Comparison of ENCODE assay signal across 2 cellular contexts in genomic region chr6:111592726-111593515, GRCh38.
TF ChIP-seq lines count a peak whose summit lies in the region.

No MANE protein-coding gene starts in this region.

TF ChIP-seq in SK-N-SH, 30 proteins besides CTCF, POLR2A, EP300 and RAD21 (continued from another document):
- TF ChIP-seq USF1 (IDR thresholded peaks at IDR 0.05; ENCODE audit: borderline replicate concordance, low read depth), result no peak
- no peak for TF ChIP-seq RXRA (IDR thresholded peaks at IDR 0.05; ENCODE audit: borderline replicate concordance, low read depth)
- no peak for TF ChIP-seq GABPA (IDR thresholded peaks at IDR 0.05; ENCODE audit: low read depth)
- TF ChIP-seq REST (IDR thresholded peaks at IDR 0.05; ENCODE audit: low read depth, low read length), result no peak
- no peak for TF ChIP-seq MEF2A (IDR thresholded peaks at IDR 0.05; ENCODE audit: borderline replicate concordance, low read depth)
- TF ChIP-seq FOXM1 (IDR thresholded peaks at IDR 0.05; ENCODE audit: low read depth), result no peak
- TF ChIP-seq GATA2 (CRISPR knock-in tag; IDR thresholded peaks at IDR 0.05), result no peak
- TF ChIP-seq SMC3 (IDR thresholded peaks at IDR 0.05; ENCODE audit: low read depth, low read length), result no peak
- no peak for TF ChIP-seq EZH2phosphoT487 (IDR thresholded peaks at IDR 0.05; ENCODE audit: borderline replicate concordance, low read depth)
- no peak for TF ChIP-seq FOXJ3 (CRISPR knock-in tag; IDR thresholded peaks at IDR 0.05)
- TF ChIP-seq RCOR1 (IDR thresholded peaks at IDR 0.05; ENCODE audit: low read length), result no peak
- no peak for TF ChIP-seq FOSL2 (IDR thresholded peaks at IDR 0.05; ENCODE audit: borderline replicate concordance, low read depth)
- no peak for TF ChIP-seq MXI1 (IDR thresholded peaks at IDR 0.05; ENCODE audit: low read depth, low read length)
- TF ChIP-seq RFX5 (IDR thresholded peaks at IDR 0.05; ENCODE audit: low read length), result no peak
- TF ChIP-seq TAF1 (IDR thresholded peaks at IDR 0.05; ENCODE audit: borderline replicate concordance, low read depth, low read length), result no peak
- no peak for TF ChIP-seq TCF12 (IDR thresholded peaks at IDR 0.05)
- TF ChIP-seq TEAD4 (IDR thresholded peaks at IDR 0.05; ENCODE audit: borderline replicate concordance, insufficient read depth), result no peak
- no peak for TF ChIP-seq ELF1 (IDR thresholded peaks at IDR 0.05)

TF ChIP-seq in SK-N-SH treated with all-trans-retinoic acid at 6 μM for 48 hours, 23 proteins besides CTCF, POLR2A, EP300 and RAD21 (continued from another document):
- TF ChIP-seq TSHZ2 (CRISPR knock-in tag; IDR thresholded peaks at IDR 0.05) (no peak), TOX (CRISPR knock-in tag; IDR thresholded peaks at IDR 0.05; ENCODE audit: borderline replicate concordance) (no peak), POU6F1 (CRISPR knock-in tag; IDR thresholded peaks at IDR 0.05; ENCODE audit: borderline replicate concordance, low read depth) (no peak), RARB (CRISPR knock-in tag; IDR thresholded peaks at IDR 0.05) (no peak), CREB5 (CRISPR knock-in tag; IDR thresholded peaks at IDR 0.05; ENCODE audit: low read depth) (no peak)
